ENCODE assay signal across 8 cellular contexts in the genomic region with DNA sequence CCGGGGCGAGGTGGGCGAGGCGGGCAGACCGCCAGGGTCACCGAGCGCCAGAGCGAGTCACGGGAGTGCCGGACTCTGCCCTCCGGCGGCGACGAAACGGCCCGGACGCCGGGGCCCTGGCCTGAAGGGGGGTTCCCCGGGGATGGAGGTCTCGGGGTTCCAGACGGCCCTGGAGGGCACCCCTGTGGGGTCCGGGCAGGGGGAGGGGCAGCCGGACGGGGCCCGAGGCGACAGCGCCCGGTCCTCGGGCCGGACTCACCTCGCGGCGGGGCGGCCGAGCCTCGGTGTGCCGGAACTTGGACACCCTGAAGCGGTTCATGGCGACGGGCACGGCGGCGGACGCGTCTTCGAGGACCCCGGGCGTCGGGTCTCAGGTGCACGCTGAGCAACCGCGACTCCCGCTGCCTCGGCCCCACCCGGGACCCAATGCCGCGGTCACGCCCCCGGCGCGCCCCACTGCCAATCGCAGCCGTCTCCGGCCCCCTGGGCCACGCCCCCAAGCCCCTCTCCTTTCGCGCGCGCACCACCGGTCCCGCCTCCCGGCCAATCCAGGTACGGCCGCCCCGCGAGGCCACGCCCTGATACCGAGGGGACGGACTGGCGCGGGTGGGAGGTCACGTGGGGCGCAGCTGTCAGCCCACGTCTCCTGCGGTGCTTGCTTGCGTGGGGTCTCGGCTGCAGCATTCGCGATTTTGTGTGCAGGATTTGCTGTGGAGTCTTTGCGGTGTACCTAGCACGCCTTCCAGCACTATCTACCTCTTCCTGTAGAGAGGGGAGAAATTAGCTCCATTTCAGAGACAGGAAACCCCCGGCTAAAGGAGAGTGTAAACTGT. TPM values are rescaled to one million over a fixed set of nuclear protein-coding genes. Genes with fewer than 3 reads are reported as not detected.
A peak's percentile ranks its signal among the peaks of the same experiment; 100 is the strongest.
DNase-seq lines count a peak whose midpoint lies in the region; ATAC-seq and TF ChIP-seq lines count a peak whose summit lies in the region.

Gene CORO7, minus strand, starts transcription at position 397 of the 833 bp plus-strand sequence. Its CDS starts 78 bp downstream, at position 319.

- no peak for TF ChIP-seq CTCF in KMS-11 (conservative IDR thresholded peaks at IDR 0.05; ENCODE audit: low read depth, low read length)

- H3K27ac ChIP-seq in KMS-11 (peak within 1 kb of the TSS; percentile 92), muscle layer of duodenum (ENCODE audit: low read length) (peak within 1 kb of the TSS; percentile 29)

- no peaks in the 10 kb centered on the region for H3K9me3 Mint-ChIP-seq in activated T-cell treated with anti-CD3 and anti-CD28 coated beads, Interleukin-2, amount 50 U/mL, for 4 hours

- peaks cover 37% of the 10 kb centered on the region for H3K4me1 Mint-ChIP-seq in activated T-cell treated with anti-CD3 and anti-CD28 coated beads, Interleukin-2, amount 50 U/mL, for 4 hours (ENCODE audit: low read depth)

- H3K9ac ChIP-seq in KMS-11 = peak within 1 kb of the TSS; percentile 83

- H3K9me3 ChIP-seq in muscle layer of duodenum (ENCODE audit: control insufficient read depth in 1 of 2, low read length in 2 of 2) = no peaks in the 10 kb centered on the region

- peak within 1 kb of the TSS; percentile 80 for H2AFZ ChIP-seq in KMS-11 (ENCODE audit: low read depth)

- no peaks in the 10 kb centered on the region for H3K27me3 ChIP-seq in KMS-11 (ENCODE audit: insufficient read depth, low read depth)
- H3K27me3 ChIP-seq in muscle layer of duodenum (ENCODE audit: low read depth, low read length) = no peaks in the 10 kb centered on the region

- DNase-seq in DMS53 (lab: John Stamatoyannopoulos, UW) = peak; percentile 95
- peak; percentile 99 for DNase-seq in activated T-cell treated with anti-CD3 and anti-CD28 coated beads, Interleukin-2, amount 50 U/mL, for 4 hours
- peak; percentile 98 for DNase-seq in stimulated activated CD8-positive, alpha-beta memory T cell treated with anti-CD3 and anti-CD28 coated beads, Interleukin-7, amount 100 ng/mL, for 24 hours (ENCODE audit: low read depth)

- H3K4me1 ChIP-seq in KMS-11 (ENCODE audit: low read depth, poor library complexity, severe bottlenecking) (peaks cover 39% of the 10 kb centered on the region), muscle layer of duodenum (ENCODE audit: control insufficient read depth in 1 of 2, insufficient read depth in 2 of 2, low read length in 2 of 2) (peaks cover 0 to 29% of the 10 kb centered on the region in 2 donors)

- peak within 1 kb of the TSS; percentile 93 for H3K4me2 ChIP-seq in KMS-11

- no peaks in the 10 kb centered on the region for H3K27me3 Mint-ChIP-seq in activated T-cell treated with anti-CD3 and anti-CD28 coated beads, Interleukin-2, amount 50 U/mL, for 4 hours (ENCODE audit: low read depth)

- peaks cover 45% of the 10 kb centered on the region for H3K79me2 ChIP-seq in KMS-11 (ENCODE audit: insufficient read depth, low read depth)

- ATAC-seq in GM21723 (IDR thresholded peaks at IDR 0.05; ENCODE audit: unreplicated experiment) (peak; percentile 64), esophagus mucosa (peak; percentile 95)
- ATAC-seq in activated T-cell treated with anti-CD3 and anti-CD28 coated beads, Interleukin-2, amount 50 U/mL, for 4 hours = peak; percentile 82 to 86

- no peaks in the 10 kb centered on the region for H4K20me1 ChIP-seq in KMS-11 (ENCODE audit: insufficient read depth)

- H3K4me3 ChIP-seq in KMS-11 (IDR thresholded peaks at IDR 0.05; ENCODE audit: insufficient read depth, low read depth, low read length) = no peak within 1 kb of the TSS
- H3K4me3 ChIP-seq in muscle layer of duodenum (ENCODE audit: low read depth in 1 of 2, low read length in 2 of 2) = peak within 1 kb of the TSS; percentile 53 to 92

- H3K36me3 Mint-ChIP-seq in activated T-cell treated with anti-CD3 and anti-CD28 coated beads, Interleukin-2, amount 50 U/mL, for 4 hours (ENCODE audit: insufficient read depth) = peaks cover 4% of the 10 kb centered on the region

- no peaks in the 10 kb centered on the region; the same call in 1 of the 2 replicates for H3K36me3 ChIP-seq in KMS-11 (ENCODE audit: insufficient read depth)
- peaks cover 0 to 7% of the 10 kb centered on the region in 2 donors for H3K36me3 ChIP-seq in muscle layer of duodenum (ENCODE audit: control insufficient read depth in 1 of 2, insufficient read depth in 2 of 2, low read length in 2 of 2)

- H3K4me3 Mint-ChIP-seq in activated T-cell treated with anti-CD3 and anti-CD28 coated beads, Interleukin-2, amount 50 U/mL, for 4 hours = peak within 1 kb of the TSS; percentile 92

TF ChIP-seq in PFSK-1, 5 proteins besides CTCF, POLR2A, EP300 and RAD21:
- no peak for TF ChIP-seq TAF1 (IDR thresholded peaks at IDR 0.05; ENCODE audit: borderline replicate concordance, insufficient read depth, low read length)
- no peak for TF ChIP-seq SIN3A (IDR thresholded peaks at IDR 0.05; ENCODE audit: borderline replicate concordance, insufficient read depth, low read length)
- TF ChIP-seq FOXP2 (optimal IDR thresholded peaks at IDR 0.05; ENCODE audit: borderline replicate concordance, extremely low read depth, extremely low read length, insufficient read depth) = peak; percentile 23
- TF ChIP-seq POLR2AphosphoS5 (IDR thresholded peaks at IDR 0.05; ENCODE audit: low read depth, low read length) = no peak; the same call in 1 of the 2 replicates

RNA-seq across cellular contexts. Expression of gene CORO7, which starts in this region (rescaled TPM):
- 43.0 TPM for polyA plus RNA-seq in PFSK-1 (2012; ENCODE audit: insufficient read length, low read depth)
- 10 to 100 TPM; 75.8 to 79.9 (median 76.4) TPM for total RNA-seq in activated T-cell treated with anti-CD3 and anti-CD28 coated beads, Interleukin-2, amount 50 U/mL, for 4 hours
- total RNA-seq in esophagus mucosa = 7.9 TPM
